Comparison of ENCODE assay signal across 27 cellular contexts in the genomic region with DNA sequence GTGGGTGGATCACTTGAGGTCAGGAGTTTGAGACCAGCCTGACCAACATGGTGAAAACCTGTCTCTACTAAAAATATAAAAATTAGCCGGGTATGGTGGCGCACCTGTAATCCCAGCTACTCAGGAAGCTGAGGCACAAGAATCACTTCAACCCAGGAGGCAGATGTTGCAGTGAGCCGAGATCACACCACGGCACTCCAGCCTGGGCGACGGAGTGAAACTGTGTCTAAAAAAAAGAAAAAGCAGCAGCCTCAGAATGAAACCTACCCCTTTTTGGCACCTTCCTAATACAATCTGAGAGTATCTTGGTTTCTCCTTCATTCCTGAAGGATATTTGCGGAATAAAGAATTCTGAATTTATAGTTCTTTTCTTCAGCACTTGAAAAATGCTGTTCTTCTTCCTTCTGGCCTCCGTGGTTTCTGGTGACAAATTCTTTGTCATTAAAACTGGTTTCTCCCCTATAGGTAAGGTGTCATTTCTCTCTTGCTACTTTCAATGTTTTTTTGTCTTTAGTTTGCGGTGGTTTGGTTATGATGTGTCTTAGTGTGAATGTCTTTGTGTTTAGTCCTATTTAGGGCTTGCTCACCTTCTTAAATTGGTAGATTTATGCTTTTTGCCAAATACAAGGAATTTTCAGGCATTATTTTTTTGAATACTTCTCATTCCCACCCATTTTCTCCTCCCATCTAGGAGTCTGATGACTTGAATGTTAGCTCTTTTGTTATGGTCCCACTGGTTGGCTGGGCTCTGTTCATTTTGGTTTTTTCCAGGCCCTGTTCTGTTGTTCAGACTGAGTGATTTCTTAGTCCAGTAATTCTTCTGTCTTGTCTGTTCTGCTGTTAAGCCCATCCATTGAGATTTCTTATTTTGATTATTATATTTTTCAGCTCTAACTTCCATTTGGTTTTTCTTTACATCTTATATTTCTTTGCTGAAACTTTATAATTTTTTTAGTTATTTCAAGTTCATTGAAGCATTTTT. TPM values are rescaled to one million over a fixed set of nuclear protein-coding genes. Genes with fewer than 3 reads are reported as not detected.
DNase-seq lines count a peak whose midpoint lies in the region; ATAC-seq and TF ChIP-seq lines count a peak whose summit lies in the region.
"Had no signal": no experiment of that assay in that cellular context is flagged by ENCODE, and none has a peak within 500 bp of the region (broad histone marks: within the 10 kb centered on the region; RNA-seq: fewer than 3 reads in every experiment).

No MANE protein-coding gene starts in this region.

- H3K36me3 ChIP-seq in endodermal cell (ENCODE audit: control insufficient read depth, insufficient read depth, low read length): peaks cover 37% of the 10 kb centered on the region
- no peaks in the 10 kb centered on the region for H3K36me3 ChIP-seq in MG63
- H3K36me3 ChIP-seq: vagina had no signal

- H3K27me3 Mint-ChIP-seq in central memory CD8-positive, alpha-beta T cell: no peaks in the 10 kb centered on the region
- H3K27me3 Mint-ChIP-seq in endodermal cell (ENCODE audit: insufficient read depth): no peaks in the 10 kb centered on the region

- peaks cover 2% of the 10 kb centered on the region for H3K36me3 Mint-ChIP-seq in central memory CD8-positive, alpha-beta T cell (ENCODE audit: insufficient read depth)
- H3K36me3 Mint-ChIP-seq in endodermal cell (ENCODE audit: low read depth): peaks cover 17% of the 10 kb centered on the region

- no peak overlapping the region for H3K9ac ChIP-seq in endodermal cell (ENCODE audit: extremely low read depth, low read length, poor library complexity, severe bottlenecking)

- peak overlapping the region; percentile 40 for H3K27ac ChIP-seq in C4-2B
- no peak overlapping the region for H3K27ac ChIP-seq in endodermal cell (ENCODE audit: low read depth, low read length)
- H3K27ac ChIP-seq: vagina, WERI-Rb-1 had no signal

- H3K9me3 ChIP-seq in endodermal cell (ENCODE audit: control insufficient read depth, low read length): no peaks in the 10 kb centered on the region
- H3K9me3 ChIP-seq in MG63: no peaks in the 10 kb centered on the region
- H3K9me3 ChIP-seq: vagina had no signal

- no peaks in the 10 kb centered on the region for H3K4me1 ChIP-seq in endodermal cell (ENCODE audit: control insufficient read depth, insufficient read depth, low read length)
- H3K4me1 ChIP-seq: vagina had no signal

- peak overlapping the region; percentile 5 for H3K4me3 Mint-ChIP-seq in central memory CD8-positive, alpha-beta T cell
- no peak overlapping the region for H3K4me3 Mint-ChIP-seq in endodermal cell
- H3K4me3 Mint-ChIP-seq: nephron progenitor cell had no signal

- H3K9me3 Mint-ChIP-seq in central memory CD8-positive, alpha-beta T cell: no peaks in the 10 kb centered on the region
- H3K9me3 Mint-ChIP-seq in endodermal cell: no peaks in the 10 kb centered on the region
- H3K9me3 Mint-ChIP-seq: nephron progenitor cell had no signal

- CTCF ChIA-PET in GM10248 (lab: Yijun Ruan, JAX): interaction anchor here (1.0 to 4.2 kb wide), 3 partner anchors 13 to 191 kb away, joined by 3 to 14 read pairs (median 4); no protein-coding TSS in a partner anchor

- POLR2A ChIA-PET in GM10248 (lab: Yijun Ruan, JAX): no interaction called here

- H3K27ac Mint-ChIP-seq in central memory CD8-positive, alpha-beta T cell (ENCODE audit: low read depth): peak overlapping the region; percentile 39
- no peak overlapping the region for H3K27ac Mint-ChIP-seq in endodermal cell
- H3K27ac Mint-ChIP-seq: nephron progenitor cell had no signal

- ATAC-seq in HG03432 (IDR thresholded peaks at IDR 0.05; ENCODE audit: unreplicated experiment): peak; percentile 52
- ATAC-seq in central memory CD8-positive, alpha-beta T cell (replicated peaks; ENCODE audit: extremely low read depth, poor library complexity, severe bottlenecking): peak; percentile 90
- ATAC-seq: left colon had no signal

- peaks cover 15% of the 10 kb centered on the region for H3K4me1 Mint-ChIP-seq in central memory CD8-positive, alpha-beta T cell
- H3K4me1 Mint-ChIP-seq in endodermal cell: peaks cover 20% of the 10 kb centered on the region
- H3K4me1 Mint-ChIP-seq: nephron progenitor cell had no signal

- H3K4me3 ChIP-seq in endodermal cell (ENCODE audit: low read length) (no peak overlapping the region), MG63 (no peak overlapping the region)
- H3K4me3 ChIP-seq: vagina had no signal

- H3K27me3 ChIP-seq in endodermal cell (ENCODE audit: control insufficient read depth, insufficient read depth, low read length, poor library complexity, severe bottlenecking) (no peaks in the 10 kb centered on the region), MG63 (no peaks in the 10 kb centered on the region)
- H3K27me3 ChIP-seq: vagina had no signal

- DNase-seq in GM10248 (ENCODE audit: extremely low spot score): peak; percentile 39
- DNase-seq in central memory CD8-positive, alpha-beta T cell (ENCODE audit: low spot score in 2 of 2): no peak
- DNase-seq in endodermal cell: no peak
- DNase-seq in SKM-1 (lab: John Stamatoyannopoulos, UW; ENCODE audit: unreplicated experiment): no peak
- DNase-seq in MG63: no peak
- DNase-seq: activated CD8-positive, alpha-beta memory T cell treated with anti-CD3 and anti-CD28 coated beads, Interleukin-2, amount 50 U/mL, for 48 hours; Calu3; dermis blood vessel endothelial cell; erythroblast; KG1; left colon; NCI-H1092; NCI-H2081 treated with DMSO at 0.1 percent for 48 hours; NCI-H524 treated with DMSO at 0.1 percent for 48 hours; nephron progenitor cell; posterior cingulate gyrus; SHP77; stimulated activated CD4-positive, alpha-beta T cell treated with anti-CD3 and anti-CD28 coated beads, Interleukin-2, amount 100 ng/mL, for 48 hours; WERI-Rb-1 had no signal

- 90 to 100% methylated on average over 1 to 9 of the region's 9 CpGs for WGBS in endodermal cell (ENCODE audit: insufficient coverage in 1 of 2, insufficient read length in 1 of 2), 2 experiments

- TF ChIP-seq CTCF in C4-2B (conservative IDR thresholded peaks at IDR 0.05): no peak
- no peak for TF ChIP-seq CTCF in GM10248 (IDR thresholded peaks at IDR 0.05; ENCODE audit: control extremely low read depth, extremely low read depth, low read depth, missing control alignments)
- TF ChIP-seq CTCF in endodermal cell (conservative IDR thresholded peaks at IDR 0.05): no peak

RNA-seq across cellular contexts. Expression of gene ASRGL1, which starts 15.4 kb away (rescaled TPM):
- total RNA-seq in endodermal cell: 10 to 100 TPM; 39.8 to 61.8 TPM
- polyA plus RNA-seq in endodermal cell (2013, experiment 1 of 2): 43.0 TPM
- polyA plus RNA-seq in endodermal cell (2013, experiment 2 of 2): 38.4 TPM
- 5.1 and 6.0 TPM in 2 replicates for total RNA-seq in MG63 (2014; rRNA removed; shearing (Covaris generic); ENCODE audit: low replicate concordance)

RNA-seq across cellular contexts. Expression of gene SCGB1D4, which starts 53.8 kb away (rescaled TPM):
- not detected for total RNA-seq in endodermal cell
- not detected for polyA plus RNA-seq in endodermal cell (2013, experiment 1 of 2)
- polyA plus RNA-seq in endodermal cell (2013, experiment 2 of 2): not detected
- not detected in 2 replicates for total RNA-seq in MG63 (2014; rRNA removed; shearing (Covaris generic); ENCODE audit: low replicate concordance)
- total RNA-seq: bronchial epithelial cell; Calu3; dermis blood vessel endothelial cell; left colon; skeletal muscle tissue; subcutaneous adipose tissue; T-helper 1 cell treated with Interleukin-12 subunit alpha and Interleukin-12 subunit beta and Interleukin-4 antibody, amounts not matched to agents 30 ng/mL and 1 ng/mL, for 36 hours; vagina had no signal
- polyA plus RNA-seq: adipose tissue had no signal
